ENCODE assay signal across 23 cellular contexts in the genomic region with DNA sequence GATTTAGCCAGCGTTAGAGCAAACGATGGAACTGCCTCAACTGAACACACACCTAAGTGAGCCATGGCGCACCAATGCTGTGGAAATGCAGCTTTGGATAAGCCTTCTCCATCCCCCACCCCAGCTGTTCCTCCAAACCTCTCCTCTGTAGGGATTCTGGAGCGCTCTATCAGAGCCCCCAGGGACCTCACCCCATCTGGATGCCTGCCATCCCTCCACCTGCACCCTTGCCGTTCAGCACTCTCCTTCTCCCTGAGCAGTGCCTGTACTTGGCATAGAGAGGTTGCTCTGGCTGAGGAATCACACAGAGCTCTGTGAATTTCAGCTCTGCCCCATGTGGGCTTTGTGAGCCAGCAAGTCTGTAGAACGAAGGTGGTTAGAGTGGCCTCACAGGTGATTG. TPM values are rescaled to one million over a fixed set of nuclear protein-coding genes. Genes with fewer than 3 reads are reported as not detected.
DNase-seq lines count a peak whose midpoint lies in the region; ATAC-seq and TF ChIP-seq lines count a peak whose summit lies in the region.
"Had no signal": no experiment of that assay in that cellular context is flagged by ENCODE, and none has a peak within 500 bp of the region (broad histone marks: within the 10 kb centered on the region; RNA-seq: fewer than 3 reads in every experiment).

No MANE protein-coding gene starts in this region.

- H3K27me3 Mint-ChIP-seq in activated naive CD4-positive, alpha-beta T cell treated with anti-CD3 and anti-CD28 coated beads, Interleukin-2, amount 10 ng/mL, durations not matched to agents 7 days and 5 days = no peaks in the 10 kb centered on the region
- peaks cover 6% of the 10 kb centered on the region for H3K27me3 Mint-ChIP-seq in endothelial cell (ENCODE audit: unreplicated experiment)
- H3K27me3 Mint-ChIP-seq in stimulated activated memory B cell treated with anti-CD40 and anti-IgM and Interleukin-4, amounts not matched to agents 10 μg/mL and 1 μg/mL and 100 μg/mL, for 72 hours = no peaks in the 10 kb centered on the region

- no peaks in the 10 kb centered on the region for H3K27me3 ChIP-seq in spleen (replicated peaks in 1 of 7)
- H3K27me3 ChIP-seq: BE2C, dorsolateral prefrontal cortex, transverse colon had no signal

- H3K9me3 ChIP-seq in spleen = no peaks in the 10 kb centered on the region
- H3K9me3 ChIP-seq: BE2C, transverse colon had no signal

- H3K4me1 Mint-ChIP-seq in activated naive CD4-positive, alpha-beta T cell treated with anti-CD3 and anti-CD28 coated beads, Interleukin-2, amount 10 ng/mL, durations not matched to agents 7 days and 5 days = peaks cover 32% of the 10 kb centered on the region
- peaks cover 22% of the 10 kb centered on the region for H3K4me1 Mint-ChIP-seq in endothelial cell (ENCODE audit: unreplicated experiment)
- H3K4me1 Mint-ChIP-seq in stimulated activated memory B cell treated with anti-CD40 and anti-IgM and Interleukin-4, amounts not matched to agents 10 μg/mL and 1 μg/mL and 100 μg/mL, for 72 hours = peaks cover 29% of the 10 kb centered on the region

- H3K27ac Mint-ChIP-seq in activated naive CD4-positive, alpha-beta T cell treated with anti-CD3 and anti-CD28 coated beads, Interleukin-2, amount 10 ng/mL, durations not matched to agents 7 days and 5 days = peak overlapping the region; percentile 71
- peak overlapping the region; percentile 1 for H3K27ac Mint-ChIP-seq in endothelial cell (ENCODE audit: unreplicated experiment)
- peak overlapping the region; percentile 12 for H3K27ac Mint-ChIP-seq in stimulated activated memory B cell treated with anti-CD40 and anti-IgM and Interleukin-4, amounts not matched to agents 10 μg/mL and 1 μg/mL and 100 μg/mL, for 72 hours

- H3K9me3 Mint-ChIP-seq in activated naive CD4-positive, alpha-beta T cell treated with anti-CD3 and anti-CD28 coated beads, Interleukin-2, amount 10 ng/mL, durations not matched to agents 7 days and 5 days = no peaks in the 10 kb centered on the region
- H3K9me3 Mint-ChIP-seq in endothelial cell (ENCODE audit: unreplicated experiment) = no peaks in the 10 kb centered on the region
- no peaks in the 10 kb centered on the region for H3K9me3 Mint-ChIP-seq in stimulated activated memory B cell treated with anti-CD40 and anti-IgM and Interleukin-4, amounts not matched to agents 10 μg/mL and 1 μg/mL and 100 μg/mL, for 72 hours
- H3K9me3 Mint-ChIP-seq: immature natural killer cell had no signal

- WGBS in spleen, 5 donors = 71 to 78% (median 76%) methylated on average over 6 of the region's 6 CpGs

- no peak for TF ChIP-seq CTCF in endothelial cell (IDR thresholded peaks at IDR 0.05; ENCODE audit: unreplicated experiment)
- no peak for TF ChIP-seq CTCF in spleen (IDR thresholded peaks at IDR 0.05 in 8 of 11, conservative IDR thresholded peaks at IDR 0.05 in 3 of 11)

- H3K4me3 Mint-ChIP-seq in activated naive CD4-positive, alpha-beta T cell treated with anti-CD3 and anti-CD28 coated beads, Interleukin-2, amount 10 ng/mL, durations not matched to agents 7 days and 5 days = no peak overlapping the region
- no peak overlapping the region for H3K4me3 Mint-ChIP-seq in endothelial cell (ENCODE audit: unreplicated experiment)
- H3K4me3 Mint-ChIP-seq in stimulated activated memory B cell treated with anti-CD40 and anti-IgM and Interleukin-4, amounts not matched to agents 10 μg/mL and 1 μg/mL and 100 μg/mL, for 72 hours = no peak overlapping the region

- DNase-seq in activated naive CD4-positive, alpha-beta T cell treated with anti-CD3 and anti-CD28 coated beads, Interleukin-2, amount 10 ng/mL, durations not matched to agents 7 days and 5 days = no peak
- no peak for DNase-seq in activated naive CD4-positive, alpha-beta T cell treated with anti-CD3 and anti-CD28 coated beads, Interleukin-2, amount 50 U/mL, for 16 hours
- DNase-seq in NCI-H2171 (lab: John Stamatoyannopoulos, UW) (peak; percentile 85), endothelial cell (ENCODE audit: low spot score) (no peak), NCI-H526 (lab: John Stamatoyannopoulos, UW) (no peak), spleen (no peak)
- DNase-seq: ACHN, BE2C, cerebellar nuclear complex, COR-L47, DND-41, dorsolateral prefrontal cortex, H7, hypothalamus, immature natural killer cell, IMR-90, NCI-H774, transverse colon had no signal

- H3K4me3 ChIP-seq in spleen = no peak overlapping the region
- H3K4me3 ChIP-seq: dorsolateral prefrontal cortex, skin epidermis, transverse colon had no signal

- CTCF ChIA-PET in activated naive CD4-positive, alpha-beta T cell treated with anti-CD3 and anti-CD28 coated beads, Interleukin-2, amount 10 ng/mL, durations not matched to agents 7 days and 5 days (lab: Charles Lee) = interaction anchor here (0.7 to 3.0 kb wide), 5 partner anchors 9 to 550 kb away, joined by 3 to 8 read pairs (median 5); no protein-coding TSS in a partner anchor

- H3K36me3 Mint-ChIP-seq in activated naive CD4-positive, alpha-beta T cell treated with anti-CD3 and anti-CD28 coated beads, Interleukin-2, amount 10 ng/mL, durations not matched to agents 7 days and 5 days = peaks cover 51% of the 10 kb centered on the region
- peaks cover 50% of the 10 kb centered on the region for H3K36me3 Mint-ChIP-seq in endothelial cell (ENCODE audit: low read depth, unreplicated experiment)
- peaks cover 49% of the 10 kb centered on the region for H3K36me3 Mint-ChIP-seq in stimulated activated memory B cell treated with anti-CD40 and anti-IgM and Interleukin-4, amounts not matched to agents 10 μg/mL and 1 μg/mL and 100 μg/mL, for 72 hours

- H3K4me1 ChIP-seq in spleen = peaks cover 0 to 10% (median 4%) of the 10 kb centered on the region in 6 donors
- H3K4me1 ChIP-seq: BE2C, transverse colon had no signal

- no peak for TF ChIP-seq POLR2A in spleen (IDR thresholded peaks at IDR 0.05)

- intact Hi-C loops in spleen (cut with DNase I; ENCODE audit: low total_unique reads) = no loop called here

- no peak overlapping the region for H3K27ac ChIP-seq in spleen
- H3K27ac ChIP-seq: dorsolateral prefrontal cortex, RWPE1, skin epidermis, transverse colon had no signal

- peaks cover 0 to 84% (median 18%) of the 10 kb centered on the region in 6 donors for H3K36me3 ChIP-seq in spleen
- H3K36me3 ChIP-seq: BE2C had no signal

- no peak for ATAC-seq in stimulated activated memory B cell treated with anti-CD40 and anti-IgM and Interleukin-4, amounts not matched to agents 10 μg/mL and 1 μg/mL and 100 μg/mL, for 72 hours
- no peak for ATAC-seq in HG02884 (IDR thresholded peaks at IDR 0.05; ENCODE audit: unreplicated experiment)

RNA-seq across cellular contexts. Expression of a gene that starts 42.8 kb away (rescaled TPM):
- total RNA-seq in endothelial cell (ENCODE audit: unreplicated experiment) (4.7 TPM), spleen (1 to 10 TPM in 2 of 7 donors, under 1 TPM in 5; 0.29 to 1.4 (median 0.68) TPM)
- polyA plus RNA-seq in spleen = 1 to 10 TPM in 1 of 3 donors, under 1 TPM in 2; 0.26 to 1.5 (median 0.58) TPM
- total RNA-seq: T-helper 1 cell treated with Interleukin-12 subunit alpha and Interleukin-12 subunit beta and Interleukin-4 antibody, amounts not matched to agents 30 ng/mL and 1 ng/mL, for 36 hours had no signal
- polyA plus RNA-seq: immature natural killer cell had no signal

RNA-seq across cellular contexts. Expression of a gene that starts 50.5 kb away (rescaled TPM):
- total RNA-seq in endothelial cell (ENCODE audit: unreplicated experiment) (367 TPM), spleen (100 to 1,000 TPM in 3 of 7 donors, 10 to 100 TPM in 4; 67.2 to 126 (median 96.3) TPM)
- polyA plus RNA-seq in spleen = 10 to 100 TPM; 26.6 to 61.5 (median 38.0) TPM

Comparison
In these comparisons a context has a peak if more than half of its experiments do, and no peak if none do; other contexts are left out.
1. H3K27ac Mint-ChIP-seq: peak in every context shown above with its lines; median percentile 71 in activated naive CD4-positive, alpha-beta T cell treated with anti-CD3 and anti-CD28 coated beads, Interleukin-2, amount 10 ng/mL, durations not matched to agents 7 days and 5 days; 12 in stimulated activated memory B cell treated with anti-CD40 and anti-IgM and Interleukin-4, amounts not matched to agents 10 μg/mL and 1 μg/mL and 100 μg/mL, for 72 hours; 1 in endothelial cell.